Comparison of ENCODE assay signal across 8 cellular contexts in genomic region chr16:48117217-48118105, GRCh38. TPM values are rescaled to one million over a fixed set of nuclear protein-coding genes. Genes with fewer than 3 reads are reported as not detected.
DNase-seq lines count a peak whose midpoint lies in the region; ATAC-seq and TF ChIP-seq lines count a peak whose summit lies in the region.

No MANE protein-coding gene starts in this region.

- H3K4me1 ChIP-seq in DND-41 (ENCODE audit: insufficient read depth, low read length): no peaks in the 10 kb centered on the region

- H3K27ac Mint-ChIP-seq in WTC11 (no peak overlapping the region), mesothelial cell of epicardium (no peak overlapping the region)
- H3K27ac Mint-ChIP-seq in stimulated activated naive CD8-positive, alpha-beta T cell treated with anti-CD3 and anti-CD28 coated beads, Interleukin-15, amount 100 ng/mL, for 72 hours: no peak overlapping the region

- H2AFZ ChIP-seq in DND-41 (ENCODE audit: low read depth, low read length): no peak overlapping the region

- ATAC-seq in DND-41 (ENCODE audit: insufficient read depth, low read depth) (peak; percentile 94), GM21367 (IDR thresholded peaks at IDR 0.05; ENCODE audit: unreplicated experiment) (peak; percentile 76), WTC11 (peak; percentile 96)
- ATAC-seq in stimulated activated naive CD8-positive, alpha-beta T cell treated with anti-CD3 and anti-CD28 coated beads, Interleukin-15, amount 100 ng/mL, for 72 hours: peak; percentile 84

- H3K9me3 ChIP-seq in DND-41 (ENCODE audit: insufficient read depth, low read length, severe bottlenecking) (no peaks in the 10 kb centered on the region), MG63 (no peaks in the 10 kb centered on the region)

- H3K27me3 Mint-ChIP-seq in WTC11 (ENCODE audit: low read depth) (no peaks in the 10 kb centered on the region), mesothelial cell of epicardium (ENCODE audit: low read depth) (peaks cover 16% of the 10 kb centered on the region)
- H3K27me3 Mint-ChIP-seq in stimulated activated naive CD8-positive, alpha-beta T cell treated with anti-CD3 and anti-CD28 coated beads, Interleukin-15, amount 100 ng/mL, for 72 hours: peaks cover 30% of the 10 kb centered on the region

- no peaks in the 10 kb centered on the region for H3K79me2 ChIP-seq in DND-41 (ENCODE audit: insufficient read depth, low read length)

- no peak overlapping the region for H3K27ac ChIP-seq in DND-41 (ENCODE audit: low read length)

- CTCF ChIA-PET in WTC11 (lab: Charles Lee): interaction anchor here (0.6 to 2.5 kb wide), 12 partner anchors 9 to 1079 kb away, joined by 3 to 15 read pairs (median 7); partner anchors contain the start of genes ABCC12 and NETO2

- H3K4me3 Mint-ChIP-seq in WTC11: no peak overlapping the region
- H3K4me3 Mint-ChIP-seq in mesothelial cell of epicardium: no peak overlapping the region
- no peak overlapping the region for H3K4me3 Mint-ChIP-seq in stimulated activated naive CD8-positive, alpha-beta T cell treated with anti-CD3 and anti-CD28 coated beads, Interleukin-15, amount 100 ng/mL, for 72 hours

- H4K20me1 ChIP-seq in DND-41 (ENCODE audit: insufficient read depth, low read length): no peaks in the 10 kb centered on the region

- DNase-seq in DND-41 (peak; percentile 69), MG63 (peak; percentile 44), WTC11 (ENCODE audit: low spot score) (peak; percentile 93), cerebellar cortex (ENCODE audit: low spot score) (peak; percentile 54), mesothelial cell of epicardium (ENCODE audit: low spot score in 2 of 2, unreplicated experiment in 2 of 2) (peak; percentile 45 to 81), posterior vena cava (ENCODE audit: low spot score) (no peak)
- DNase-seq in stimulated activated naive CD8-positive, alpha-beta T cell treated with anti-CD3 and anti-CD28 coated beads, Interleukin-15, amount 100 ng/mL, for 72 hours: peak; percentile 56 to 63

- H3K4me3 ChIP-seq in DND-41 (ENCODE audit: low read depth in 1 of 2, low read length in 2 of 2): no peak overlapping the region
- no peak overlapping the region for H3K4me3 ChIP-seq in MG63

- H3K27me3 ChIP-seq in DND-41 (ENCODE audit: insufficient read depth, low read length, poor library complexity) (no peaks in the 10 kb centered on the region), MG63 (no peaks in the 10 kb centered on the region)

- intact Hi-C loops in posterior vena cava (cut with DNase I): no loop called here

- no peaks in the 10 kb centered on the region for H3K4me1 Mint-ChIP-seq in WTC11
- no peaks in the 10 kb centered on the region for H3K4me1 Mint-ChIP-seq in mesothelial cell of epicardium
- H3K4me1 Mint-ChIP-seq in stimulated activated naive CD8-positive, alpha-beta T cell treated with anti-CD3 and anti-CD28 coated beads, Interleukin-15, amount 100 ng/mL, for 72 hours: no peaks in the 10 kb centered on the region

- H3K9me3 Mint-ChIP-seq in WTC11 (no peaks in the 10 kb centered on the region), mesothelial cell of epicardium (no peaks in the 10 kb centered on the region)
- H3K9me3 Mint-ChIP-seq in stimulated activated naive CD8-positive, alpha-beta T cell treated with anti-CD3 and anti-CD28 coated beads, Interleukin-15, amount 100 ng/mL, for 72 hours: no peaks in the 10 kb centered on the region

- H3K36me3 Mint-ChIP-seq in WTC11 (no peaks in the 10 kb centered on the region), mesothelial cell of epicardium (no peaks in the 10 kb centered on the region)

- POLR2A ChIA-PET in WTC11 (lab: Charles Lee): no interaction called here

- peak; percentile 89 for TF ChIP-seq CTCF in DND-41 (IDR thresholded peaks at IDR 0.05; ENCODE audit: borderline replicate concordance, extremely low read depth, low read length, poor library complexity, severe bottlenecking)
- TF ChIP-seq CTCF in WTC11 (IDR thresholded peaks at IDR 0.05): peak; percentile 95
- TF ChIP-seq CTCF in mesothelial cell of epicardium (IDR thresholded peaks at IDR 0.05; ENCODE audit: unreplicated experiment): peak; percentile 76

- no peak overlapping the region for H3K9ac ChIP-seq in DND-41 (ENCODE audit: low read depth, low read length)

- H3K36me3 ChIP-seq in DND-41 (ENCODE audit: insufficient read depth, low read length) (no peaks in the 10 kb centered on the region), MG63 (no peaks in the 10 kb centered on the region)

- H3K4me2 ChIP-seq in DND-41 (ENCODE audit: insufficient read depth, low read length): no peak overlapping the region

TF ChIP-seq in WTC11, 78 proteins besides CTCF, POLR2A, EP300 and RAD21:
- TF ChIP-seq CREM (CRISPR knock-in tag; IDR thresholded peaks at IDR 0.05) (no peak), HMGXB4 (CRISPR knock-in tag; IDR thresholded peaks at IDR 0.05) (peak; percentile 17; the same call in 1 of the 2 replicates), ZNF423 (CRISPR knock-in tag; IDR thresholded peaks at IDR 0.05) (peak; percentile 95), ZBTB21 (CRISPR knock-in tag; IDR thresholded peaks at IDR 0.05; ENCODE audit: borderline replicate concordance) (0 out of 2 replicates have a peak, but pooled peaks have one; percentile 68), ZNF396 (CRISPR knock-in tag; IDR thresholded peaks at IDR 0.05; ENCODE audit: borderline replicate concordance) (no peak)

RNA-seq across cellular contexts. Expression of gene ABCC12, which starts 38.3 kb away (rescaled TPM):
- total RNA-seq in MG63 (2014; rRNA removed; shearing (Covaris generic); ENCODE audit: low replicate concordance): not detected in 2 replicates
- total RNA-seq in WTC11 (2021) (not detected in 3 replicates), mesothelial cell of epicardium (not detected in 3 replicates), posterior vena cava (not detected)
